ENCODE assay signal across 7 cellular contexts in the genomic region with DNA sequence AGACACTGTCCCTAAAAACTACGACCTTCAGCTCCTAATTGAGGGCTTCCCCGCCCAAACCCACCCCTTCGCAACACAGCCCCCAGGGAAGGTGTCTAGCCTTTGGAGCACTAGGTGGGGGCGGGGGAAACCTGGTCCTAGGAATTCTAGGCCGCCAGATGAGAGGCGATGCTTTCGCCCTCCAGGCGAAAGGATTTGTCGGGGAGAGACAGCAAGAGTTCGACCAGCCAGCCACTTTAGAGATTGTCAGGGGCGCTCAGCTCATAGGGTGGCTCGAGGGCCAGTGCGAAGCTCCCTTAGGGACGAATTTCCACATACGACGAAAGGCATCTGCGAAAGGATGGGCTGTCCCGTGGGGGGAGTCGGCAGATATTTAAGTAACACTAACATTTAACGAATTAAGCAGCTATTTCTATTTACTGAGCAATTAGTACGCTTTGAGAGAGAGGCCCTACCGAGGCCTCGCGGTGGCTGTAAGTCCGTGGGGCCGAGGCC. TPM values are rescaled to one million over a fixed set of nuclear protein-coding genes. Genes with fewer than 3 reads are reported as not detected.
A peak's percentile ranks its signal among the peaks of the same experiment; 100 is the strongest.
DNase-seq lines count a peak whose midpoint lies in the region; ATAC-seq, FAIRE-seq and TF ChIP-seq lines count a peak whose summit lies in the region.

No MANE protein-coding gene starts in this region.

- H3F3A ChIP-seq in GM23338 (replicated peaks; ENCODE audit: low read depth), result peaks cover 12% of the 10 kb centered on the region; the same call in 1 of the 2 replicates

- in situ Hi-C loops in KBM-7 (cut with MboI; ENCODE audit: low pct_unique_long_range_greater_than_20kb, low sequenced_read_pairs), result no loop called here

- no peak overlapping the region for H3K27ac ChIP-seq in GM23338 (ENCODE audit: low read depth)
- peak overlapping the region; percentile 94 for H3K27ac ChIP-seq in right cardiac atrium (ENCODE audit: low read length)

- FAIRE-seq in GM19239 (lab: Jason Lieb, UNC), result no peak

- intact Hi-C loops in right cardiac atrium (cut with DNase I), result loop anchor here in 3 of 4 donors (2.0 to 10.0 kb wide), 3 partner anchors 17 to 76 kb away; no protein-coding TSS in a partner anchor

- no peaks in the 10 kb centered on the region for H3K9me3 Mint-ChIP-seq in GM23338
- H3K9me3 Mint-ChIP-seq in stimulated activated naive CD8-positive, alpha-beta T cell treated with anti-CD3 and anti-CD28 coated beads, Interleukin-15, amount 100 ng/mL, for 72 hours, result no peaks in the 10 kb centered on the region

- H3K27me3 Mint-ChIP-seq in GM23338 (ENCODE audit: insufficient read depth, low read depth, poor library complexity), result peaks cover 10% of the 10 kb centered on the region
- peaks cover 7% of the 10 kb centered on the region for H3K27me3 Mint-ChIP-seq in T-helper 17 cell
- H3K27me3 Mint-ChIP-seq in stimulated activated naive CD8-positive, alpha-beta T cell treated with anti-CD3 and anti-CD28 coated beads, Interleukin-15, amount 100 ng/mL, for 72 hours, result no peaks in the 10 kb centered on the region

- DNase-seq in GM23338 (ENCODE audit: low spot score) (peak; percentile 67), T-helper 17 cell (no peak), right cardiac atrium (no peak), GM19239 (ENCODE audit: insufficient read length, low spot score) (no peak), kidney tubule cell (ENCODE audit: low spot score) (no peak), KBM-7 (no peak)
- DNase-seq in stimulated activated naive CD8-positive, alpha-beta T cell treated with anti-CD3 and anti-CD28 coated beads, Interleukin-15, amount 100 ng/mL, for 72 hours, result no peak

- WGBS in right cardiac atrium, result 26% methylated on average over 26 of the region's 26 CpGs

- peaks cover 2% of the 10 kb centered on the region; the same call in 1 of the 3 replicates for H3K36me3 Mint-ChIP-seq in GM23338 (ENCODE audit: low read depth)
- no peaks in the 10 kb centered on the region for H3K36me3 Mint-ChIP-seq in T-helper 17 cell (ENCODE audit: low read depth)

- H3K79me2 ChIP-seq in GM23338 (replicated peaks; ENCODE audit: insufficient read depth), result no peaks in the 10 kb centered on the region

- H3K4me2 ChIP-seq in GM23338, result peak overlapping the region; percentile 90

- H3K27ac Mint-ChIP-seq in GM23338 (peak overlapping the region; percentile 97), T-helper 17 cell (peak overlapping the region; percentile 88)
- peak overlapping the region; percentile 96 to 99 for H3K27ac Mint-ChIP-seq in stimulated activated naive CD8-positive, alpha-beta T cell treated with anti-CD3 and anti-CD28 coated beads, Interleukin-15, amount 100 ng/mL, for 72 hours

- H3K9me3 ChIP-seq in T-helper 17 cell (ENCODE audit: control insufficient read depth, low read length, poor library complexity, severe bottlenecking) (no peaks in the 10 kb centered on the region), right cardiac atrium (ENCODE audit: control insufficient read depth, low read length) (no peaks in the 10 kb centered on the region)

- H3K4me1 ChIP-seq in GM23338 (ENCODE audit: insufficient read depth) (peaks cover 17% of the 10 kb centered on the region), right cardiac atrium (ENCODE audit: control insufficient read depth, insufficient read depth, low read length) (no peaks in the 10 kb centered on the region)

- ATAC-seq in GM23338, result peak; percentile 3
- ATAC-seq in T-helper 17 cell, result peak; percentile 42
- no peak for ATAC-seq in right cardiac atrium
- no peak for ATAC-seq in stimulated activated naive CD8-positive, alpha-beta T cell treated with anti-CD3 and anti-CD28 coated beads, Interleukin-15, amount 100 ng/mL, for 72 hours

- H3K4me3 ChIP-seq in GM23338 (peak overlapping the region; percentile 84), right cardiac atrium (ENCODE audit: low read length) (peak overlapping the region; percentile 59)

- H2AFZ ChIP-seq in GM23338, result peak overlapping the region; percentile 99

- H3K36me3 ChIP-seq in GM23338 (ENCODE audit: insufficient read depth), result no peaks in the 10 kb centered on the region

- H3K27me3 ChIP-seq in GM23338 (ENCODE audit: insufficient read depth) (no peaks in the 10 kb centered on the region), right cardiac atrium (ENCODE audit: control insufficient read depth, insufficient read depth) (no peaks in the 10 kb centered on the region)

- H3K4me1 Mint-ChIP-seq in GM23338, result peaks cover 25% of the 10 kb centered on the region
- peaks cover 17% of the 10 kb centered on the region for H3K4me1 Mint-ChIP-seq in T-helper 17 cell
- H3K4me1 Mint-ChIP-seq in stimulated activated naive CD8-positive, alpha-beta T cell treated with anti-CD3 and anti-CD28 coated beads, Interleukin-15, amount 100 ng/mL, for 72 hours, result peaks cover 40% of the 10 kb centered on the region

- H4K20me1 ChIP-seq in GM23338 (replicated peaks; ENCODE audit: insufficient read depth), result no peaks in the 10 kb centered on the region

- no peaks in the 10 kb centered on the region for H3K9me2 ChIP-seq in GM23338 (ENCODE audit: insufficient read depth)

- no peak; a peak in 1 of 4 replicates for TF ChIP-seq CTCF in GM23338 (conservative IDR thresholded peaks at IDR 0.05; ENCODE audit: low read depth in 2 of 2)

- peak overlapping the region; percentile 81 for H3K4me3 Mint-ChIP-seq in GM23338
- peak overlapping the region; percentile 95 for H3K4me3 Mint-ChIP-seq in T-helper 17 cell
- H3K4me3 Mint-ChIP-seq in stimulated activated naive CD8-positive, alpha-beta T cell treated with anti-CD3 and anti-CD28 coated beads, Interleukin-15, amount 100 ng/mL, for 72 hours, result peak overlapping the region; percentile 91 to 95

TF ChIP-seq in GM23338, 12 proteins besides CTCF, POLR2A, EP300 and RAD21 (continues in another document):
- no peak for TF ChIP-seq CREB1 (CRISPR knock-in tag; IDR thresholded peaks at IDR 0.05; ENCODE audit: low read depth)
- TF ChIP-seq EZH2 (IDR thresholded peaks at IDR 0.05; ENCODE audit: low read depth, unreplicated experiment), result no peak
- no peak for TF ChIP-seq ZNF114 (CRISPR knock-in tag; IDR thresholded peaks at IDR 0.05)
- no peak for TF ChIP-seq STAT1 (IDR thresholded peaks at IDR 0.05; ENCODE audit: unreplicated experiment)
- no peak for TF ChIP-seq JUNB (IDR thresholded peaks at IDR 0.05; ENCODE audit: unreplicated experiment)
- TF ChIP-seq POLR2AphosphoS5 (IDR thresholded peaks at IDR 0.05; ENCODE audit: low read depth), result no peak
- TF ChIP-seq EZH2phosphoT487 (IDR thresholded peaks at IDR 0.05; ENCODE audit: unreplicated experiment), result no peak

RNA-seq across cellular contexts. Expression of a gene that starts 5.3 kb away (rescaled TPM):
- total RNA-seq in GM23338 (2014; rRNA removed; shearing (Covaris generic)), result 2.0 and 3.8 TPM in 2 replicates
- polyA plus RNA-seq in GM23338 (2016; fragmentation: Nextera tagmentation; extraction: Ambion mirVana) (2.4 and 2.7 TPM in 2 replicates), right cardiac atrium (12.0 TPM)
- total RNA-seq in T-helper 17 cell (not detected), right cardiac atrium (10 to 100 TPM; 10.5 to 22.9 (median 21.9) TPM)

RNA-seq across cellular contexts. Expression of a gene that starts 19.8 kb away (rescaled TPM):
- total RNA-seq in GM23338 (2014; rRNA removed; shearing (Covaris generic)), result 4.4 and 5.0 TPM in 2 replicates
- polyA plus RNA-seq in GM23338 (2016; fragmentation: Nextera tagmentation; extraction: Ambion mirVana) (1.0 and 1.2 TPM in 2 replicates), right cardiac atrium (0.45 TPM)
- total RNA-seq in T-helper 17 cell (under 1 TPM; 0.16 to 0.32 TPM), right cardiac atrium (under 1 TPM; 0.20 to 0.31 (median 0.26) TPM)

RNA-seq across cellular contexts. Expression of a gene that starts 22.6 kb away (rescaled TPM):
- total RNA-seq in GM23338 (2014; rRNA removed; shearing (Covaris generic)), result 75.0 and 87.0 TPM in 2 replicates
- polyA plus RNA-seq in GM23338 (2016; fragmentation: Nextera tagmentation; extraction: Ambion mirVana), result 71.5 and 75.6 TPM in 2 replicates
- total RNA-seq in T-helper 17 cell, result 10 to 100 TPM; 32.6 to 35.1 TPM
- total RNA-seq in right cardiac atrium, result 10 to 100 TPM; 48.0 to 65.3 (median 50.5) TPM
- 56.1 TPM for polyA plus RNA-seq in right cardiac atrium

RNA-seq across cellular contexts. Expression of a gene that starts 24.7 kb away (rescaled TPM):
- total RNA-seq in GM23338 (2014; rRNA removed; shearing (Covaris generic)), result 3.7 and 8.2 TPM in 2 replicates
- 1.9 and 2.5 TPM in 2 replicates for polyA plus RNA-seq in GM23338 (2016; fragmentation: Nextera tagmentation; extraction: Ambion mirVana)
- 1 to 10 TPM; 1.9 to 3.4 TPM for total RNA-seq in T-helper 17 cell
- 1 to 10 TPM; 2.0 to 3.8 (median 2.2) TPM for total RNA-seq in right cardiac atrium
- polyA plus RNA-seq in right cardiac atrium, result 1.6 TPM

RNA-seq across cellular contexts. Expression of a gene that starts 33.4 kb away (rescaled TPM):
- total RNA-seq in GM23338 (2014; rRNA removed; shearing (Covaris generic)), result 53.6 and 59.1 TPM in 2 replicates
- polyA plus RNA-seq in GM23338 (2016; fragmentation: Nextera tagmentation; extraction: Ambion mirVana), result 61.7 and 62.2 TPM in 2 replicates
- 10 to 100 TPM; 44.3 to 53.9 TPM for total RNA-seq in T-helper 17 cell
- total RNA-seq in right cardiac atrium, result 10 to 100 TPM; 12.7 to 19.8 (median 15.0) TPM
- 26.0 TPM for polyA plus RNA-seq in right cardiac atrium

Comparison
In these comparisons a context has a peak if more than half of its experiments do, and no peak if none do; other contexts are left out.
1. ATAC-seq: peak in GM23338 (single experiment) and T-helper 17 cell (single experiment); none in right cardiac atrium (0 of 2) and stimulated activated naive CD8-positive, alpha-beta T cell treated with anti-CD3 and anti-CD28 coated beads, Interleukin-15, amount 100 ng/mL, for 72 hours (single experiment).
2. Peak in every context shown above with its lines, with median percentiles within 50 percentile points of each other: H3K27ac Mint-ChIP-seq and H3K4me3 Mint-ChIP-seq.